8 cellular contexts compared by ENCODE assay signal in the genomic region with DNA sequence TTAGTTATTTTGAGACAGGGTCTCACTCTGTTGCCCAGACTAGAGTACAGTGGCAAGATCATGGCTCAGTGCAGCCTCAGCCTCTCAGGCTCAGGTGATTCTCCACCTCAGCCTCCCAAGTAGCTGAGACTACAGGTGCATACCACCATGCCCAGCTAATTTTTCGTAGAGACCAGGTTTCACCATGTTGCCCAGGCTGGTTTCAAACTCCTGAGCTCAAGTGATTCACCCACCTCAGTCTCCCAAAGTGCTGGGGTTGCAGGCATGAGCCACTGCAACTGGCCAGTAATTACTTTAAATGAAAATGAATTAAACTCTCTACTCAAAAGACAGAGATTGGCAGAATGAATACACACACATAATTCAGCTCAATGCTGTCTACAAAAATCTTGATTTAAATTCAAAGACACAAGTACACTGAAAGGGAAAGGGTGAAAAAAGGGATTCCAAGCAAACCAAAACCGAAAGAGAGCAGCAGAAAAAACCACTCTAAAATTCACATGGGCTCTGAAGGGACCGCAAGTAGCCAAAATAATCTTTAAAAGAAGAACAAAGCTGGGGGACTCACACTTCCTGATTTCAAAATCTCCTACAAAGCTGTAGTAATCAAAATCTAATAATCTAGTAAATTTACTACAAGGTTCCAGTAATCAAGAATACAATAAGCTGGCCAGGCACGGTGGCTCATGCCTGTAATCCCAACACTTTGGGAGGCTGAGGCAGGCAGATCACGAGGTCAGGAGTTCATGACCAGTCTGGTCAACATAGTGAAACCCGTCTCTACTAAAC.
DNase-seq lines count a peak whose midpoint lies in the region; ATAC-seq and TF ChIP-seq lines count a peak whose summit lies in the region.

No MANE protein-coding gene starts in this region.

- no peak for TF ChIP-seq CTCF in GM10248 (IDR thresholded peaks at IDR 0.05; ENCODE audit: control extremely low read depth, extremely low read depth, low read depth, missing control alignments)

- CTCF ChIA-PET in GM10248 (lab: Yijun Ruan, JAX): interaction anchor here (0.9 to 3.0 kb wide), 11 partner anchors 8 to 166 kb away, joined by 3 to 17 read pairs (median 3); no protein-coding TSS in a partner anchor

- peak; percentile 60 for DNase-seq in GM10248 (ENCODE audit: extremely low spot score)
- peak; percentile 70 for DNase-seq in SKM-1 (lab: John Stamatoyannopoulos, UW; ENCODE audit: unreplicated experiment)
- DNase-seq in medulla oblongata (ENCODE audit: extremely low spot score): peak; percentile 71
- no peak for DNase-seq in activated gamma-delta T cell treated with Interleukin-2 at 50 U/mL for 16 hours
- no peak for DNase-seq in NCI-H345 (lab: John Stamatoyannopoulos, UW)
- DNase-seq in NCI-H1930 (lab: John Stamatoyannopoulos, UW): no peak

- peak; percentile 53 for ATAC-seq in GM21717 (IDR thresholded peaks at IDR 0.05; ENCODE audit: unreplicated experiment)
- ATAC-seq in HG02623 (IDR thresholded peaks at IDR 0.05; ENCODE audit: unreplicated experiment): no peak

- POLR2A ChIA-PET in GM10248 (lab: Yijun Ruan, JAX): no interaction called here

Comparison
In these comparisons a context has a peak if more than half of its experiments do, and no peak if none do; other contexts are left out.
1. DNase-seq: peak in GM10248 (single experiment), SKM-1 (single experiment) and medulla oblongata (single experiment); none in activated gamma-delta T cell treated with Interleukin-2 at 50 U/mL for 16 hours (single experiment), NCI-H345 (single experiment) and NCI-H1930 (0 of 2).